ENCODE assay signal across 1 cellular context in genomic region chrX:30713061-30713525, GRCh38.
A peak's percentile ranks its signal among the peaks of the same experiment; 100 is the strongest.
TF ChIP-seq lines count a peak whose summit lies in the region.

No MANE protein-coding gene starts in this region.

TF ChIP-seq in GM12878, 131 proteins besides CTCF, POLR2A, EP300 and RAD21 (continued from another document and continues in another):
- TF ChIP-seq E2F8 (IDR thresholded peaks at IDR 0.05; ENCODE audit: low read depth, partially characterized antibody) (no peak), ZNF274 (IDR thresholded peaks at IDR 0.05; ENCODE audit: insufficient read depth, insufficient read length) (no peak), NR2F1 (conservative IDR thresholded peaks at IDR 0.05) (peak; percentile 80), CBFB (IDR thresholded peaks at IDR 0.05; ENCODE audit: low read depth) (peak; percentile 87), RAD51 (IDR thresholded peaks at IDR 0.05) (0 out of 2 replicates have a peak, but pooled peaks have one; percentile 24), NRF1 (conservative IDR thresholded peaks at IDR 0.05; ENCODE audit: low read depth, low read length) (no peak), NFXL1 (IDR thresholded peaks at IDR 0.05; ENCODE audit: borderline replicate concordance) (no peak), BCLAF1 (IDR thresholded peaks at IDR 0.05) (no peak), NKRF (conservative IDR thresholded peaks at IDR 0.05) (no peak), FOXM1 (IDR thresholded peaks at IDR 0.05; ENCODE audit: low read depth, low read length) (peak; percentile 95), CHD2 (IDR thresholded peaks at IDR 0.05; ENCODE audit: borderline replicate concordance, low read depth, low read length) (peak; percentile 68; the same call in 1 of the 2 replicates), HSF1 (IDR thresholded peaks at IDR 0.05; ENCODE audit: low read depth, low read length) (no peak), BCL3 (IDR thresholded peaks at IDR 0.05; ENCODE audit: borderline replicate concordance, insufficient read depth, low read depth, low read length, poor library complexity, severe bottlenecking) (no peak), SMAD5 (IDR thresholded peaks at IDR 0.05; ENCODE audit: low read depth) (no peak), SREBF2 (IDR thresholded peaks at IDR 0.05; ENCODE audit: low read length) (no peak), NR2C1 (IDR thresholded peaks at IDR 0.05) (no peak), ZBTB33 (IDR thresholded peaks at IDR 0.05) (no peak), KAT2A (conservative IDR thresholded peaks at IDR 0.05; ENCODE audit: control insufficient read depth, low read depth, low read length) (no peak), ZNF24 (IDR thresholded peaks at IDR 0.05) (peak; percentile 72; the same call in 1 of the 2 replicates), E4F1 (IDR thresholded peaks at IDR 0.05; ENCODE audit: borderline replicate concordance, partially characterized antibody) (no peak), PML (IDR thresholded peaks at IDR 0.05; ENCODE audit: low read length) (peak; percentile 58; the same call in 1 of the 2 replicates), MXI1 (IDR thresholded peaks at IDR 0.05; ENCODE audit: low read depth, low read length) (no peak), IRF3 (IDR thresholded peaks at IDR 0.05) (no peak), BACH1 (IDR thresholded peaks at IDR 0.05; ENCODE audit: borderline replicate concordance) (peak; percentile 92), ZNF207 (IDR thresholded peaks at IDR 0.05; ENCODE audit: borderline replicate concordance) (no peak), PKNOX1 (IDR thresholded peaks at IDR 0.05) (peak; percentile 75), HDAC2 (IDR thresholded peaks at IDR 0.05) (no peak), MYC (IDR thresholded peaks at IDR 0.05; ENCODE audit: insufficient read depth, insufficient read length, insufficient replicate concordance, low read length, severe bottlenecking) (no peak), IKZF1 (conservative IDR thresholded peaks at IDR 0.05) (peak; percentile 92), ZNF217 (IDR thresholded peaks at IDR 0.05) (peak; percentile 100), SPI1 (IDR thresholded peaks at IDR 0.05; ENCODE audit: borderline replicate concordance, insufficient read depth, low read depth, low read length) (no peak), EED (IDR thresholded peaks at IDR 0.05; ENCODE audit: low read depth) (peak; percentile 94), SIX5 (IDR thresholded peaks at IDR 0.05; ENCODE audit: low read depth, low read length, severe bottlenecking) (no peak), HCFC1 (IDR thresholded peaks at IDR 0.05; ENCODE audit: low read length) (no peak), ETV6 (conservative IDR thresholded peaks at IDR 0.05 in 1 of 2, IDR thresholded peaks at IDR 0.05 in 1 of 2; ENCODE audit: borderline replicate concordance in 1 of 2, low read depth in 1 of 2) (peak in 1 of 2 experiments; percentile 84; a peak in 2 of 4 replicates), WRNIP1 (IDR thresholded peaks at IDR 0.05; ENCODE audit: borderline replicate concordance, low read depth, low read length) (no peak), NFIC (IDR thresholded peaks at IDR 0.05; ENCODE audit: low read depth, low read length) (peak; percentile 97)
